In the genomic region with DNA sequence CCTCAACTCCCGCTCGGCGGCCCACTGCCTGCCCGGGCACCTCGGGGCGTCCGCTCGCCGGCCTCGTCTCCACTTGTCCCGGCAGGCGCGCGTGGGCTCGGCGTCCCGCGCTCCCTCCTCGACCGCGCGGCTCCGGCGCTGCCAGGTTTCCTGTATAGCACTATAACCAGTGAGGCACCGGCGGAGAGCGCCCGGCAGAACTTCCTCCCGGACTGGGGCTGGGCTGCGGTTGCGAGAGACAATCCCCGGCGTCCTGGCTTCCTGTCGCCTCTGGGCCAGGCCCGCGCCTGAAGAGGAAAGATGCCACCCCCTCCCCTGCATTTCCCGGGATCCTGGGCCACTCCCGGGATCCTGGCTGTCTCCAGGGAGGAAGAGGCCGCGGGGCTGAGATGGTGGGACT, we compare ENCODE assay signal across 8 cellular contexts.
A peak's percentile ranks its signal among the peaks of the same experiment; 100 is the strongest.
DNase-seq lines count a peak whose midpoint lies in the region; ATAC-seq, FAIRE-seq and TF ChIP-seq lines count a peak whose summit lies in the region.

No MANE protein-coding gene starts in this region.

- no peak overlapping the region for H3K9ac ChIP-seq in OCI-LY1 (ENCODE audit: low read length)

- DNase-seq in GM06990 (ENCODE audit: extremely low read depth, insufficient read length): no peak
- DNase-seq in hepatocyte (ENCODE audit: low spot score): peak; percentile 51
- peak; percentile 73 for DNase-seq in stimulated activated CD4-positive, alpha-beta T cell treated with anti-CD3 and anti-CD28 coated beads, Interleukin-15, amount 100 ng/mL, for 24 hours
- no peak for DNase-seq in frontal cortex (ENCODE audit: low spot score in 2 of 2)
- no peak for DNase-seq in NCI-H187 treated with DMSO at 0.1 percent for 48 hours (lab: John Stamatoyannopoulos, UW)

- H3K36me3 ChIP-seq in GM06990 (ENCODE audit: control insufficient read depth, insufficient read depth, low read length): peaks cover 4% of the 10 kb centered on the region
- H3K36me3 ChIP-seq in OCI-LY1 (ENCODE audit: insufficient read depth, low read length): peaks cover 6% of the 10 kb centered on the region; the same call in 1 of the 2 replicates
- H3K36me3 ChIP-seq in hepatocyte (replicated peaks; ENCODE audit: insufficient read depth, low read depth): no peaks in the 10 kb centered on the region

- peaks cover 25% of the 10 kb centered on the region for H3K4me1 Mint-ChIP-seq in activated naive CD4-positive, alpha-beta T cell treated with anti-CD3 and anti-CD28 coated beads, Interleukin-2, amount 50 U/mL, for 24 hours

- WGBS in hepatocyte (ENCODE audit: low lambda C conversion rate, missing lambda C conversion rate): 4% methylated on average over 19 of the region's 40 CpGs

- H3K27me3 Mint-ChIP-seq in activated naive CD4-positive, alpha-beta T cell treated with anti-CD3 and anti-CD28 coated beads, Interleukin-2, amount 50 U/mL, for 24 hours: peaks cover 2% of the 10 kb centered on the region

- H3K4me2 ChIP-seq in OCI-LY1 (ENCODE audit: low read length) (peak overlapping the region; percentile 66), hepatocyte (peak overlapping the region; percentile 89)

- H3K27me3 ChIP-seq in GM06990 (replicated peaks; ENCODE audit: control insufficient read depth, insufficient read depth, low read length) (no peaks in the 10 kb centered on the region; the same call in 1 of the 2 replicates), OCI-LY1 (ENCODE audit: insufficient read depth, low read length) (peaks cover 6% of the 10 kb centered on the region; the same call in 1 of the 2 replicates), hepatocyte (peaks cover 44% of the 10 kb centered on the region)

- H3K4me3 ChIP-seq in GM06990 (replicated peaks; ENCODE audit: low read depth, low read length) (peak overlapping the region; percentile 46; the same call in 1 of the 2 replicates), OCI-LY1 (ENCODE audit: low read depth, low read length, poor library complexity, severe bottlenecking) (peak overlapping the region; percentile 40), hepatocyte (no peak overlapping the region)

- H3K79me2 ChIP-seq in OCI-LY1 (ENCODE audit: insufficient read depth, low read length) (no peaks in the 10 kb centered on the region), hepatocyte (no peaks in the 10 kb centered on the region)

- H3K9me3 ChIP-seq in OCI-LY1 (ENCODE audit: low read length) (no peaks in the 10 kb centered on the region), hepatocyte (ENCODE audit: low read depth) (no peaks in the 10 kb centered on the region)

- TF ChIP-seq CTCF in GM06990 (IDR thresholded peaks at IDR 0.05; ENCODE audit: insufficient read depth, low read length, poor library complexity, severe bottlenecking) (no peak), OCI-LY1 (IDR thresholded peaks at IDR 0.05; ENCODE audit: low read length) (no peak), hepatocyte (IDR thresholded peaks at IDR 0.05; ENCODE audit: poor library complexity) (no peak)

- FAIRE-seq in frontal cortex (lab: Jason Lieb, UNC): no peak

- peak overlapping the region; percentile 61 for H3K4me3 Mint-ChIP-seq in activated naive CD4-positive, alpha-beta T cell treated with anti-CD3 and anti-CD28 coated beads, Interleukin-2, amount 50 U/mL, for 24 hours

- H3K27ac Mint-ChIP-seq in activated naive CD4-positive, alpha-beta T cell treated with anti-CD3 and anti-CD28 coated beads, Interleukin-2, amount 50 U/mL, for 24 hours: no peak overlapping the region

- peaks cover 8% of the 10 kb centered on the region; the same call in 1 of the 2 replicates for H3F3A ChIP-seq in OCI-LY1 (ENCODE audit: insufficient read depth, low read length)

- no peak overlapping the region for H2AFZ ChIP-seq in OCI-LY1 (ENCODE audit: low read length)
- H2AFZ ChIP-seq in hepatocyte: no peak overlapping the region

- H3K9me3 Mint-ChIP-seq in activated naive CD4-positive, alpha-beta T cell treated with anti-CD3 and anti-CD28 coated beads, Interleukin-2, amount 50 U/mL, for 24 hours: no peaks in the 10 kb centered on the region

- ATAC-seq in GM18858 (IDR thresholded peaks at IDR 0.05; ENCODE audit: unreplicated experiment): no peak

- H3K9me2 ChIP-seq in OCI-LY1 (ENCODE audit: low read depth, low read length) (no peaks in the 10 kb centered on the region), hepatocyte (replicated peaks; ENCODE audit: insufficient read depth) (no peaks in the 10 kb centered on the region)

- H3K4me1 ChIP-seq in OCI-LY1 (ENCODE audit: insufficient read depth, low read length, severe bottlenecking) (peaks cover 48% of the 10 kb centered on the region), hepatocyte (ENCODE audit: insufficient read depth) (peaks cover 46% of the 10 kb centered on the region)

- no peak overlapping the region for H3K27ac ChIP-seq in OCI-LY1 (ENCODE audit: low read depth, low read length, poor library complexity, severe bottlenecking)
- H3K27ac ChIP-seq in hepatocyte: no peak overlapping the region

- no peaks in the 10 kb centered on the region for H4K20me1 ChIP-seq in OCI-LY1 (ENCODE audit: insufficient read depth, low read length)
- H4K20me1 ChIP-seq in hepatocyte (ENCODE audit: insufficient read depth, poor library complexity, severe bottlenecking): peaks cover 3% of the 10 kb centered on the region

- H3K36me3 Mint-ChIP-seq in activated naive CD4-positive, alpha-beta T cell treated with anti-CD3 and anti-CD28 coated beads, Interleukin-2, amount 50 U/mL, for 24 hours: no peaks in the 10 kb centered on the region

Comparison
In these comparisons a context has a peak if more than half of its experiments do, and no peak if none do; other contexts are left out.
1. DNase-seq: peak in hepatocyte (single experiment) and stimulated activated CD4-positive, alpha-beta T cell treated with anti-CD3 and anti-CD28 coated beads, Interleukin-15, amount 100 ng/mL, for 24 hours (single experiment); none in GM06990 (single experiment), frontal cortex (0 of 2) and NCI-H187 treated with DMSO at 0.1 percent for 48 hours (single experiment).